16 cellular contexts compared by ENCODE assay signal in the genomic region with DNA sequence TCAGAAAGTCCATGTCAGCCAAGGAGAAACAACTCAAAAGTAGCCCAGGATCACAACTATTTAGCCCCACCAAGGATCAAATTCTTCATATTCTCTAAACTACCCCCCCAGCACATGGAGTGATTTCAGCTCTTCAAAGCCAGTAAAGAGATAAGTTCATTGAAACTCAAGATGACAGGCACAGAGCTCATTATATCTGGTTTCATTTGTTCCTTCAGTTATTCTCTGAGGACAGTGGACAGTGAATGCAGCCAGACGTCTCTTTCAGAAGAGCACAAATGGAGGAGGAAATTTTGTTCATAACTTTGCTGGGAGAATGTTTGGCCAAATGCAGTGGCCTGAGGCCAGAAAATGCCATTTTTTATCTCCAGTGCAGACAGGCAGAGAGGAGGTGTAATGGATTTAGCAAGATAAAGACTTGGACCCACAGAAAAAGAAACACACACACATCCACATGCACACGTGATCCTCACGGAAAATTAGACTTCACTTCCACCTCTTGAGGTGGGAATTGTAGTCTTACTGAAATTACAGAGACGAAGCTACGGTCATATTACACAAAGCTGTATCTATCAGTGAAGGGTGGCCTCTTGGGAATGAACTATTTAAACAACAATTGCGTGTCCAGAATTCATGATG.
DNase-seq lines count a peak whose midpoint lies in the region; ATAC-seq and TF ChIP-seq lines count a peak whose summit lies in the region.
"Had no signal": no experiment of that assay in that cellular context is flagged by ENCODE, and none has a peak within 500 bp of the region (broad histone marks: within the 10 kb centered on the region; RNA-seq: fewer than 3 reads in every experiment).

No MANE protein-coding gene starts in this region.

- H3K4me3 ChIP-seq in GM23338, result no peak overlapping the region
- no peak overlapping the region for H3K4me3 ChIP-seq in SK-N-SH (ENCODE audit: low read depth in 2 of 2, low read length in 1 of 2)
- H3K4me3 ChIP-seq in fibroblast of pulmonary artery (replicated peaks; ENCODE audit: low read depth, low read length), result no peak overlapping the region
- H3K4me3 ChIP-seq in osteoblast (ENCODE audit: insufficient read depth, low read length), result no peak overlapping the region
- H3K4me3 ChIP-seq: SJCRH30 had no signal

- CTCF ChIA-PET in SK-N-SH (lab: Yijun Ruan, JAX), result interaction anchor here (1.0 to 2.1 kb wide), 2 partner anchors 23 to 420 kb away, joined by 3 to 4 read pairs; no protein-coding TSS in a partner anchor

- H3K27ac Mint-ChIP-seq in GM23338, result no peak overlapping the region

- no peaks in the 10 kb centered on the region for H3K9me2 ChIP-seq in GM23338 (ENCODE audit: insufficient read depth)
- no peaks in the 10 kb centered on the region for H3K9me2 ChIP-seq in SK-N-SH

- TF ChIP-seq EP300 in SK-N-SH (IDR thresholded peaks at IDR 0.05; ENCODE audit: borderline replicate concordance in 1 of 2, low read depth in 1 of 2, low read length in 1 of 2), result peak in 1 of 2 experiments; percentile 52; a peak in 1 of 4 replicates

- H3K4me3 Mint-ChIP-seq in GM23338, result no peak overlapping the region

- H3K27me3 ChIP-seq in GM23338 (ENCODE audit: insufficient read depth) (peaks cover 32% of the 10 kb centered on the region), SK-N-SH (ENCODE audit: insufficient read depth) (no peaks in the 10 kb centered on the region), osteoblast (ENCODE audit: insufficient read depth, low read length) (peaks cover 51% of the 10 kb centered on the region)
- H3K27me3 ChIP-seq: SJCRH30 had no signal

- DNase-seq in GM23338 (ENCODE audit: low spot score) (no peak), SK-N-SH (peak; percentile 53), fibroblast of pulmonary artery (ENCODE audit: low read depth) (peak; percentile 27), osteoblast (ENCODE audit: insufficient read length, low spot score, missing footprints) (peak; percentile 54), CD1c-positive myeloid dendritic cell (ENCODE audit: extremely low spot score) (no peak), HuH-7 (ENCODE audit: low spot score) (no peak)
- no peak for DNase-seq in effector CD8-positive, alpha-beta T cell (lab: John Stamatoyannopoulos, UW)
- DNase-seq: C1 segment of cervical spinal cord, KG1, MV-4-11, NCI-H1694 treated with DMSO at 0.1 percent for 48 hours, NCI-H2227 treated with DMSO at 0.1 percent for 48 hours, NCI-H524, NCI-H82, RPMI8226, SJCRH30 had no signal

- H3K4me2 ChIP-seq in GM23338 (no peak overlapping the region), SK-N-SH (no peak overlapping the region), osteoblast (ENCODE audit: insufficient read depth, low read length) (no peak overlapping the region)

- H3K27ac ChIP-seq in GM23338 (ENCODE audit: low read depth), result no peak overlapping the region
- H3K27ac ChIP-seq in SK-N-SH (ENCODE audit: low read depth in 2 of 2, low read length in 1 of 2), result peak overlapping the region in 1 of 2 experiments; percentile 45; a peak in 1 of 4 replicates
- no peak overlapping the region for H3K27ac ChIP-seq in osteoblast (ENCODE audit: low read depth, low read length)
- H3K27ac ChIP-seq: SJCRH30 had no signal

- H3K27me3 Mint-ChIP-seq in GM23338 (ENCODE audit: insufficient read depth, low read depth, poor library complexity), result peaks cover 19% of the 10 kb centered on the region

- no peak for ATAC-seq in GM23338

- H3K36me3 ChIP-seq in GM23338 (ENCODE audit: insufficient read depth) (no peaks in the 10 kb centered on the region), SK-N-SH (replicated peaks in 1 of 2; ENCODE audit: control insufficient read depth in 1 of 2, insufficient read depth in 2 of 2, low read length in 1 of 2) (no peaks in the 10 kb centered on the region), osteoblast (ENCODE audit: insufficient read depth, low read length) (no peaks in the 10 kb centered on the region)
- H3K36me3 ChIP-seq: SJCRH30 had no signal

- TF ChIP-seq CTCF in GM23338 (conservative IDR thresholded peaks at IDR 0.05; ENCODE audit: low read depth in 2 of 2), result no peak
- TF ChIP-seq CTCF in SK-N-SH (IDR thresholded peaks at IDR 0.05), result no peak
- TF ChIP-seq CTCF in fibroblast of pulmonary artery (IDR thresholded peaks at IDR 0.05; ENCODE audit: low read length, missing control alignments), result no peak
- no peak for TF ChIP-seq CTCF in osteoblast (IDR thresholded peaks at IDR 0.05; ENCODE audit: extremely low read depth, low read depth, low read length)

- POLR2A ChIA-PET in SK-N-SH (lab: Yijun Ruan, JAX), result no interaction called here

- H3K79me2 ChIP-seq in GM23338 (replicated peaks; ENCODE audit: insufficient read depth) (no peaks in the 10 kb centered on the region), SK-N-SH (ENCODE audit: insufficient read depth) (no peaks in the 10 kb centered on the region), osteoblast (ENCODE audit: insufficient read depth, low read length) (no peaks in the 10 kb centered on the region)

- no peaks in the 10 kb centered on the region for H4K20me1 ChIP-seq in GM23338 (replicated peaks; ENCODE audit: insufficient read depth)
- no peaks in the 10 kb centered on the region for H4K20me1 ChIP-seq in SK-N-SH (ENCODE audit: insufficient read depth)
- no peaks in the 10 kb centered on the region for H4K20me1 ChIP-seq in osteoblast (ENCODE audit: insufficient read depth, low read length)

- H3K36me3 Mint-ChIP-seq in GM23338 (ENCODE audit: low read depth), result no peaks in the 10 kb centered on the region

- H3F3A ChIP-seq in GM23338 (replicated peaks; ENCODE audit: low read depth) (no peaks in the 10 kb centered on the region), SK-N-SH (replicated peaks; ENCODE audit: insufficient read depth) (no peaks in the 10 kb centered on the region)

- H3K9me3 ChIP-seq in SK-N-SH (no peaks in the 10 kb centered on the region), osteoblast (ENCODE audit: low read depth, low read length) (no peaks in the 10 kb centered on the region)
- H3K9me3 ChIP-seq: SJCRH30 had no signal

- peaks cover 17% of the 10 kb centered on the region for H3K4me1 ChIP-seq in GM23338 (ENCODE audit: insufficient read depth)
- H3K4me1 ChIP-seq in SK-N-SH (ENCODE audit: control insufficient read depth in 1 of 2, insufficient read depth in 2 of 2, low read depth in 1 of 2, low read length in 1 of 2), result peaks cover 0 to 16% of the 10 kb centered on the region in 2 experiments; a peak in 2 of 4 replicates
- H3K4me1 ChIP-seq in osteoblast (ENCODE audit: insufficient read depth, low read length), result no peaks in the 10 kb centered on the region
- H3K4me1 ChIP-seq: SJCRH30 had no signal

- peak; percentile 21 for TF ChIP-seq RAD21 in SK-N-SH (IDR thresholded peaks at IDR 0.05; ENCODE audit: low read length)

- WGBS in SK-N-SH (ENCODE audit: low lambda C conversion rate), result 74% methylated on average over 6 of the region's 6 CpGs

- no peaks in the 10 kb centered on the region; the same call in 2 of the 3 replicates for H3K9me3 Mint-ChIP-seq in GM23338

- H2AFZ ChIP-seq in GM23338 (0 out of 2 replicates have a peak overlapping the region, but pooled peaks have one; percentile 38), SK-N-SH (ENCODE audit: low read depth) (no peak overlapping the region), osteoblast (ENCODE audit: low read length) (no peak overlapping the region)

- no peak overlapping the region for H3K9ac ChIP-seq in SK-N-SH

- H3K4me1 Mint-ChIP-seq in GM23338, result peaks cover 22% of the 10 kb centered on the region

TF ChIP-seq in SK-N-SH, 30 proteins besides CTCF, POLR2A, EP300 and RAD21:
- TF ChIP-seq YY1 (IDR thresholded peaks at IDR 0.05; ENCODE audit: low read depth) (no peak), POLR2AphosphoS5 (IDR thresholded peaks at IDR 0.05; ENCODE audit: low read depth, low read length) (no peak), EZH2phosphoT487 (IDR thresholded peaks at IDR 0.05; ENCODE audit: borderline replicate concordance, low read depth) (no peak), GATA2 (CRISPR knock-in tag; IDR thresholded peaks at IDR 0.05) (peak; percentile 85), RCOR1 (IDR thresholded peaks at IDR 0.05; ENCODE audit: low read length) (0 out of 2 replicates have a peak, but pooled peaks have one; percentile 50), RFX5 (IDR thresholded peaks at IDR 0.05; ENCODE audit: low read length) (no peak)

Comparison
In these comparisons a context has a peak if more than half of its experiments do, and no peak if none do; other contexts are left out.
1. DNase-seq: peak in SK-N-SH (single experiment), fibroblast of pulmonary artery (single experiment) and osteoblast (single experiment); none in GM23338 (single experiment), effector CD8-positive, alpha-beta T cell (single experiment), CD1c-positive myeloid dendritic cell (single experiment) and HuH-7 (single experiment).